ENCODE assay signal across 8 cellular contexts in genomic region chr10:45476559-45476958, GRCh38.
"Had no signal": no experiment of that assay in that cellular context is flagged by ENCODE, and none has a peak within 500 bp of the region (broad histone marks: within the 10 kb centered on the region; RNA-seq: fewer than 3 reads in every experiment).

No MANE protein-coding gene starts in this region.

- H3K36me3 ChIP-seq: HAP-1 had no signal

- H3K9me3 ChIP-seq: HAP-1 had no signal

- FAIRE-seq: HTR-8/SVneo had no signal

- H3K27ac ChIP-seq: GM23248 had no signal

- DNase-seq: GM23248, GOT3, H7, IMR-90, KBM-7 had no signal

- H2AFZ ChIP-seq: GM23248 had no signal

- H3K9ac ChIP-seq: GM23248 had no signal

- H3K4me3 ChIP-seq: GM23248, HAP-1 had no signal

- ATAC-seq: HCT116 had no signal
